ENCODE assay signal across 1 cellular context in the genomic region with DNA sequence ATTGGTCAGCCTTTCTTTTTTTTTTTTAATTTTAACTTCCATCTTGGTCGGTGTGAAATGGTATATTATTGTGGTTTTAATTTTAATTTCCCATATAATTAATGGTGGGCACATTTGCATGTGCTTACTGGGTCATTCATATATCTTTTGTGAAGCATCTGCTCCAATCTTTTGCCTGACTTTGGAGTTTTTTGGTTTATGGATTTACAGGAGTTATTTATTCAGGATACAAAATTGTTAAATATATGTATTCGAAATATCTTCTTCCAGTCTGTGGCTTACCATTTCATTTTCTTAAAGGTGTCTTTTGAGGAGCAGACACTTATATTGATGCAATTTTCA.
TF ChIP-seq lines count a peak whose summit lies in the region.

No MANE protein-coding gene starts in this region.

TF ChIP-seq in IMR-90, 13 proteins besides CTCF, POLR2A, EP300 and RAD21 (continued from another document):
- TF ChIP-seq CHD1 (IDR thresholded peaks at IDR 0.05; ENCODE audit: low read depth, low read length) (no peak), BHLHE40 (IDR thresholded peaks at IDR 0.05; ENCODE audit: low read depth, low read length) (no peak)
